8 cellular contexts compared by ENCODE assay signal in genomic region chr10:124723826-124724225, GRCh38. TPM values are rescaled to one million over a fixed set of nuclear protein-coding genes. Genes with fewer than 3 reads are reported as not detected.
DNase-seq lines count a peak whose midpoint lies in the region; ATAC-seq, FAIRE-seq and TF ChIP-seq lines count a peak whose summit lies in the region.

No MANE protein-coding gene starts in this region.

- 25% methylated on average over 9 of the region's 9 CpGs for WGBS in GM12878 (ENCODE audit: insufficient coverage, insufficient replicate concordance, low lambda C conversion rate, missing lambda C conversion rate)
- 47 to 61% methylated on average over 9 of the region's 9 CpGs for WGBS in testis, 2 donors

- H3K9me3 ChIP-seq in GM12878 (replicated peaks; ENCODE audit: control insufficient read depth, insufficient read depth, low read length) (no peaks in the 10 kb centered on the region), testis (no peaks in the 10 kb centered on the region)

- POLR2A ChIA-PET in activated CD4-positive, alpha-beta T cell treated with anti-CD3 and anti-CD28 coated beads for 36 hours (lab: Charles Lee), result interaction anchor here (0.7 to 2.6 kb wide), 9 partner anchors 9 to 102 kb away, joined by 3 to 25 read pairs (median 7); no protein-coding TSS in a partner anchor
- POLR2A ChIA-PET in GM12878 (lab: Charles Lee), result interaction anchor here (1.0 to 12.9 kb wide), 9 partner anchors 9 to 76 kb away, joined by 3 to 139 read pairs (median 15); no protein-coding TSS in a partner anchor

- TSS peak; percentile 78 for BruUV-seq in GM12878 (replicated peaks; lab: Mats Ljungman, UMichigan)

- no peak for FAIRE-seq in GM12878 (lab: Jason Lieb, UNC)

- H3K4me2 ChIP-seq in GM12878 (ENCODE audit: control insufficient read depth, insufficient read depth), result peak overlapping the region; percentile 65

- CTCF ChIA-PET in activated CD4-positive, alpha-beta T cell treated with anti-CD3 and anti-CD28 coated beads for 36 hours (lab: Charles Lee), result interaction anchor here (0.7 to 11.9 kb wide), 8 partner anchors 8 to 52 kb away, joined by 3 to 146 read pairs (median 4); no protein-coding TSS in a partner anchor
- CTCF ChIA-PET in GM12878 (lab: Yijun Ruan, JAX), result interaction anchor here (0.6 to 21.9 kb wide), 11 partner anchors 9 to 76 kb away, joined by 3 to 319 read pairs (median 8); no protein-coding TSS in a partner anchor

- no peaks in the 10 kb centered on the region for H3K9me3 Mint-ChIP-seq in activated CD4-positive, alpha-beta T cell treated with anti-CD3 and anti-CD28 coated beads for 36 hours (ENCODE audit: low read depth)
- no peaks in the 10 kb centered on the region for H3K9me3 Mint-ChIP-seq in mesothelial cell of epicardium

- peaks cover 88% of the 10 kb centered on the region for H3K4me1 Mint-ChIP-seq in activated CD4-positive, alpha-beta T cell treated with anti-CD3 and anti-CD28 coated beads for 36 hours
- peaks cover 49% of the 10 kb centered on the region for H3K4me1 Mint-ChIP-seq in mesothelial cell of epicardium

- H3K4me1 ChIP-seq in GM12878 (ENCODE audit: control insufficient read depth, insufficient read depth, low read length), result peaks cover 71% of the 10 kb centered on the region
- peaks cover 86% of the 10 kb centered on the region for H3K4me1 ChIP-seq in testis

- TF ChIP-seq RAD21 in GM12878 (IDR thresholded peaks at IDR 0.05; ENCODE audit: insufficient read depth, low read depth, low read length), result no peak

- no peaks in the 10 kb centered on the region for H4K20me1 ChIP-seq in GM12878 (ENCODE audit: control insufficient read depth, insufficient read depth)

- intact Hi-C loops in activated CD4-positive, alpha-beta T cell treated with anti-CD3 and anti-CD28 coated beads for 36 hours (cut with DNase I, micrococcal nuclease), result loop anchor here (1.0 to 10.0 kb wide), 2 partner anchors 9 to 1569 kb away; partner anchors contain the start of gene BUB3 (in 1 of the 2)
- intact Hi-C loops in GM12878 (cut with micrococcal nuclease; ENCODE audit: unreplicated experiment) (no loop called here), testis (cut with DNase I; ENCODE audit: low total_unique reads) (no loop called here)

- H3K27me3 ChIP-seq in GM12878 (replicated peaks in 1 of 2; ENCODE audit: control insufficient read depth in 2 of 2, insufficient read depth in 2 of 2, low read length in 1 of 2) (no peaks in the 10 kb centered on the region), testis (no peaks in the 10 kb centered on the region), H7 (ENCODE audit: control insufficient read depth, insufficient read depth, low read length) (no peaks in the 10 kb centered on the region)

- DNase-seq in activated CD4-positive, alpha-beta T cell treated with anti-CD3 and anti-CD28 coated beads for 36 hours, result no peak
- no peak for DNase-seq in activated CD4-positive, alpha-beta T cell treated with anti-CD3 and anti-CD28 coated beads for 1 hour
- no peak for DNase-seq in GM12878 (ENCODE audit: low read depth, low spot score)
- no peak for DNase-seq in mesothelial cell of epicardium (ENCODE audit: low spot score in 2 of 2, unreplicated experiment in 2 of 2)
- DNase-seq in testis, result no peak
- DNase-seq in H7, result no peak

- TF ChIP-seq POLR2A in GM12878 (IDR thresholded peaks at IDR 0.05; ENCODE audit: low read depth, low read length) (no peak), testis (IDR thresholded peaks at IDR 0.05) (no peak)

- H3K4me3 ChIP-seq in GM12878 (no peak overlapping the region), testis (no peak overlapping the region), H7 (ENCODE audit: insufficient read depth, low read depth, low read length) (no peak overlapping the region)

- TF ChIP-seq CTCF in GM12878 (IDR thresholded peaks at IDR 0.05 in 2 of 3, conservative IDR thresholded peaks at IDR 0.05 in 1 of 3; ENCODE audit: control insufficient read depth in 2 of 3, extremely low read depth in 1 of 3, insufficient read depth in 1 of 3, low read depth in 3 of 3, low read length in 3 of 3), result no peak
- TF ChIP-seq CTCF in mesothelial cell of epicardium (IDR thresholded peaks at IDR 0.05; ENCODE audit: unreplicated experiment), result no peak
- TF ChIP-seq CTCF in testis (IDR thresholded peaks at IDR 0.05), result no peak

- peak overlapping the region; percentile 3; the same call in 1 of the 2 replicates for H3K9ac ChIP-seq in GM12878 (ENCODE audit: control insufficient read depth, insufficient read depth, low read length)

- H3K27ac ChIP-seq in GM12878 (ENCODE audit: control insufficient read depth, insufficient read depth) (peak overlapping the region; percentile 88), testis (peak overlapping the region; percentile 78 to 84)

- H3K36me3 Mint-ChIP-seq in activated CD4-positive, alpha-beta T cell treated with anti-CD3 and anti-CD28 coated beads for 36 hours (ENCODE audit: low read depth), result peaks cover 7% of the 10 kb centered on the region
- H3K36me3 Mint-ChIP-seq in mesothelial cell of epicardium, result peaks cover 6% of the 10 kb centered on the region

- no peak for TF ChIP-seq EP300 in GM12878 (IDR thresholded peaks at IDR 0.05; ENCODE audit: borderline replicate concordance in 1 of 2, control insufficient read depth in 1 of 2, low read depth in 2 of 2, low read length in 2 of 2)

- peaks cover 33% of the 10 kb centered on the region for H3K79me2 ChIP-seq in GM12878 (ENCODE audit: control insufficient read depth, insufficient read depth, low read length)

- in situ Hi-C loops in GM12878 (cut with MboI), result loop anchor here (10.0 kb wide), 1 partner anchor 1329 kb away; no protein-coding TSS in a partner anchor

- H3K4me3 Mint-ChIP-seq in activated CD4-positive, alpha-beta T cell treated with anti-CD3 and anti-CD28 coated beads for 36 hours, result no peak overlapping the region
- no peak overlapping the region for H3K4me3 Mint-ChIP-seq in mesothelial cell of epicardium

- no peak overlapping the region for H2AFZ ChIP-seq in GM12878 (ENCODE audit: control insufficient read depth, low read depth, low read length)

- ATAC-seq in activated CD4-positive, alpha-beta T cell treated with anti-CD3 and anti-CD28 coated beads for 36 hours, result no peak
- ATAC-seq in GM12878 (no peak), GM21390 (IDR thresholded peaks at IDR 0.05; ENCODE audit: unreplicated experiment) (no peak), HG03565 (IDR thresholded peaks at IDR 0.05; ENCODE audit: unreplicated experiment) (no peak)

- peaks cover 1% of the 10 kb centered on the region for H3K27me3 Mint-ChIP-seq in activated CD4-positive, alpha-beta T cell treated with anti-CD3 and anti-CD28 coated beads for 36 hours
- H3K27me3 Mint-ChIP-seq in mesothelial cell of epicardium (ENCODE audit: low read depth), result no peaks in the 10 kb centered on the region

- peaks cover 0 to 7% of the 10 kb centered on the region in 2 experiments; a peak in 2 of 4 replicates for H3K36me3 ChIP-seq in GM12878 (ENCODE audit: control insufficient read depth in 2 of 2, insufficient read depth in 2 of 2, low read length in 1 of 2)
- H3K36me3 ChIP-seq in testis (ENCODE audit: low read depth, missing control alignments), result no peaks in the 10 kb centered on the region
- H3K36me3 ChIP-seq in H7 (replicated peaks; ENCODE audit: control insufficient read depth, insufficient read depth, low read length), result no peaks in the 10 kb centered on the region

- SMC1A ChIA-PET in GM12878 (lab: Charles Lee; ENCODE audit: uncharacterized antibody, unreplicated experiment), result interaction anchor here (0.6 to 21.7 kb wide), 9 partner anchors 9 to 81 kb away, joined by 3 to 351 read pairs (median 16); no protein-coding TSS in a partner anchor

- H3K27ac Mint-ChIP-seq in activated CD4-positive, alpha-beta T cell treated with anti-CD3 and anti-CD28 coated beads for 36 hours, result peak overlapping the region; percentile 90
- peak overlapping the region; percentile 68 for H3K27ac Mint-ChIP-seq in mesothelial cell of epicardium

- RAD21 ChIA-PET in GM12878 (lab: Charles Lee; ENCODE audit: unreplicated experiment), result interaction anchor here (1.0 to 15.5 kb wide), 9 partner anchors 9 to 193 kb away, joined by 3 to 360 read pairs (median 10); partner anchors contain the start of gene FAM53B

TF ChIP-seq in GM12878, 131 proteins besides CTCF, POLR2A, EP300 and RAD21:
- TF ChIP-seq PAX5 (IDR thresholded peaks at IDR 0.05; ENCODE audit: borderline replicate concordance, low read depth, low read length), result 0 out of 2 replicates have a peak, but pooled peaks have one; percentile 1
- TF ChIP-seq SP1 (IDR thresholded peaks at IDR 0.05; ENCODE audit: low read depth, low read length), result no peak
- TF ChIP-seq USF2 (IDR thresholded peaks at IDR 0.05; ENCODE audit: borderline replicate concordance, low read depth, low read length), result no peak
- TF ChIP-seq POLR2AphosphoS5 (IDR thresholded peaks at IDR 0.05; ENCODE audit: low read length), result 0 out of 2 replicates have a peak, but pooled peaks have one; percentile 2

RNA-seq across cellular contexts. Expression of gene FAM53B, which starts 20.4 kb away (rescaled TPM):
- 10 to 100 TPM; 13.3 to 13.9 TPM for total RNA-seq in activated CD4-positive, alpha-beta T cell treated with anti-CD3 and anti-CD28 coated beads for 36 hours
- total RNA-seq in GM12878 (2013; cell fraction: nucleolus; rRNA removed), result 50.5 and 56.5 TPM in 2 replicates
- total RNA-seq in GM12878 (2014; rRNA removed), result 20.6 and 26.3 TPM in 2 replicates
- 9.8 and 12.2 TPM in 2 replicates for total RNA-seq in GM12878 (2014; rRNA removed; fragmentation: Illumina TruSeq; extraction: Trizol)
- 25.2 and 26.1 TPM in 2 replicates for total RNA-seq in GM12878 (2021)
- polyA plus RNA-seq in GM12878 (2011; ENCODE audit: low read depth), result 3.7 TPM
- polyA plus RNA-seq in GM12878 (2011; rRNA removed), result 6.3 and 8.6 TPM in 2 replicates
- 10.5 and 14.4 TPM in 2 replicates for polyA plus RNA-seq in GM12878 (2011; cell fraction: cytosol; rRNA removed)
- 14.4 and 19.5 TPM in 2 replicates for polyA plus RNA-seq in GM12878 (2011; cell fraction: nucleus; rRNA removed)
- polyA plus RNA-seq in GM12878 (2012), result 7.8 and 8.4 TPM in 2 replicates
- polyA plus RNA-seq in GM12878 (2014; fragmentation: Illumina TruSeq; extraction: Trizol), result 2.7 and 6.5 TPM in 2 replicates
- under 1 TPM; 0.05 to 0.16 TPM for polyA plus RNA-seq in GM12878 (2014; fragmentation: Nextera tagmentation; extraction: Ambion mirVana)
- polyA plus RNA-seq in GM12878 (2014; rRNA removed), result 14.8 and 15.6 TPM in 2 replicates
- 1 to 10 TPM; 4.9 to 7.7 TPM for polyA plus RNA-seq in GM12878 (2016; fragmentation: Nextera tagmentation; extraction: Ambion mirVana)
- 15.6 and 28.6 TPM in 2 replicates for polyA minus RNA-seq in GM12878 (2011; rRNA and poly(A)+ RNA removed)
- 13.3 and 14.2 TPM in 2 replicates for polyA minus RNA-seq in GM12878 (2011; cell fraction: cytosol; rRNA and poly(A)+ RNA removed)
- polyA minus RNA-seq in GM12878 (2011; cell fraction: nucleus; rRNA and poly(A)+ RNA removed), result 11.6 and 25.5 TPM in 2 replicates
- total RNA-seq in mesothelial cell of epicardium, result 40.7 to 43.0 TPM (median 42.0 TPM) in 3 replicates
- 100 to 1,000 TPM; 109 to 125 TPM for total RNA-seq in testis
- polyA plus RNA-seq in testis (ENCODE audit: insufficient read depth, low read depth, low replicate concordance), result 36.9 TPM
- 37.4 and 40.8 TPM in 2 replicates for total RNA-seq in H7 (2014; rRNA removed; shearing (Covaris generic))

Comparison
In these comparisons a context has a peak if more than half of its experiments do, and no peak if none do; other contexts are left out.
1. intact Hi-C loops: an anchor here in activated CD4-positive, alpha-beta T cell treated with anti-CD3 and anti-CD28 coated beads for 36 hours (1.0 to 10.0 kb wide); none called in GM12878 and testis.